ENCODE assay signal across 8 cellular contexts in the genomic region with DNA sequence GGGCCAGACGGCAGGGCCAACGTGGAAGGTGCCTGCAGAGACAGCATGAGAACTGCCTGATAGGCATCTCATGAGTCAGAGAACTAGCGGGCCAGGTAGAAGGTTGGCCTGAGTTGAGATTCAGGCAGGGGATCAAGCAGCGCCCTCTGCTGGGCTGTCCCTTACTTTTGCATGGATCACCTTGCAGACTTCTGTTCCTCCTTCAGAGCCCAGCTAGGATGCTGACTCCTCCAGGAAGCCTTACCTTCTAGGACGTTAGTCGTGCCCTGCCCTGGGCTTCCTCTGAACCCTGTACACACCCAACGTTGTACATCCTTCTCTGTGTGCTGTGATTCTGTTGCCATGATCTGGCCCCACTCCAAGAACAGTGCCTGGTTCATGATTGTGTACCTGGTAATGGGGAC.
DNase-seq lines count a peak whose midpoint lies in the region; ATAC-seq and TF ChIP-seq lines count a peak whose summit lies in the region.

No MANE protein-coding gene starts in this region.

- no peak overlapping the region for H3K27ac ChIP-seq in left ventricle myocardium inferior (replicated peaks)
- no peak overlapping the region for H3K27ac ChIP-seq in vagina
- no peak overlapping the region for H3K27ac ChIP-seq in gastrocnemius medialis

- intact Hi-C loops in left ventricle myocardium inferior (cut with micrococcal nuclease) (no loop called here), vagina (cut with DNase I) (no loop called here), gastrocnemius medialis (cut with DNase I; ENCODE audit: low total_unique reads) (no loop called here)

- TF ChIP-seq CTCF in AG10803 (conservative IDR thresholded peaks at IDR 0.05; ENCODE audit: low read length) (peak; percentile 35), GM13977 (IDR thresholded peaks at IDR 0.05; ENCODE audit: extremely low read depth, insufficient read depth, missing control alignments) (peak; percentile 36), left ventricle myocardium inferior (IDR thresholded peaks at IDR 0.05; ENCODE audit: borderline replicate concordance) (peak; percentile 52), vagina (IDR thresholded peaks at IDR 0.05) (no peak), gastrocnemius medialis (IDR thresholded peaks at IDR 0.05 in 4 of 5, conservative IDR thresholded peaks at IDR 0.05 in 1 of 5) (peak in 2 of 5 experiments; percentile 18 to 26)

- H3K9me3 ChIP-seq in left ventricle myocardium inferior (replicated peaks) (no peaks in the 10 kb centered on the region), vagina (no peaks in the 10 kb centered on the region), gastrocnemius medialis (no peaks in the 10 kb centered on the region)

- H3K4me1 ChIP-seq in left ventricle myocardium inferior (peaks cover 10% of the 10 kb centered on the region), vagina (no peaks in the 10 kb centered on the region), gastrocnemius medialis (no peaks in the 10 kb centered on the region)

- H3K4me3 ChIP-seq in AG10803 (ENCODE audit: low read length) (no peak overlapping the region), left ventricle myocardium inferior (no peak overlapping the region), vagina (no peak overlapping the region), gastrocnemius medialis (no peak overlapping the region)

- ATAC-seq in gastrocnemius medialis, result no peak

- in situ Hi-C loops in GM13977 (cut with MboI; ENCODE audit: low pct_unique_long_range_greater_than_20kb, low sequenced_read_pairs, unreplicated experiment) (no loop called here), gastrocnemius medialis (cut with MboI; ENCODE audit: low sequenced_read_pairs in 4 of 4) (no loop called here)

- H3K27me3 ChIP-seq in left ventricle myocardium inferior (ENCODE audit: low read depth) (peaks cover 15% of the 10 kb centered on the region), vagina (no peaks in the 10 kb centered on the region), gastrocnemius medialis (peaks cover 0 to 4% (median 0%) of the 10 kb centered on the region in 3 donors)

- DNase-seq in AG10803 (ENCODE audit: low read depth), result no peak
- no peak for DNase-seq in GM13977 (ENCODE audit: low spot score)
- DNase-seq in SK-N-DZ (ENCODE audit: low spot score), result peak; percentile 51
- DNase-seq in left ventricle myocardium inferior, result no peak
- no peak for DNase-seq in vagina (ENCODE audit: extremely low spot score in 2 of 2)
- DNase-seq in gastrocnemius medialis, result no peak
- no peak for DNase-seq in DMS114 treated with DMSO at 0.1 percent for 48 hours (lab: John Stamatoyannopoulos, UW; ENCODE audit: unreplicated experiment)
- DNase-seq in HuH-7.5 (ENCODE audit: low spot score), result no peak

- TF ChIP-seq POLR2A in vagina (IDR thresholded peaks at IDR 0.05) (no peak), gastrocnemius medialis (IDR thresholded peaks at IDR 0.05) (no peak)

- H3K36me3 ChIP-seq in left ventricle myocardium inferior (no peaks in the 10 kb centered on the region), vagina (no peaks in the 10 kb centered on the region), gastrocnemius medialis (no peaks in the 10 kb centered on the region)

Comparison
In these comparisons a context has a peak if more than half of its experiments do, and no peak if none do; other contexts are left out.
1. CTCF ChIP-seq: peak in AG10803 (single experiment), GM13977 (single experiment) and left ventricle myocardium inferior (single experiment); none in vagina (0 of 3).